8 cellular contexts compared by ENCODE assay signal in the genomic region with DNA sequence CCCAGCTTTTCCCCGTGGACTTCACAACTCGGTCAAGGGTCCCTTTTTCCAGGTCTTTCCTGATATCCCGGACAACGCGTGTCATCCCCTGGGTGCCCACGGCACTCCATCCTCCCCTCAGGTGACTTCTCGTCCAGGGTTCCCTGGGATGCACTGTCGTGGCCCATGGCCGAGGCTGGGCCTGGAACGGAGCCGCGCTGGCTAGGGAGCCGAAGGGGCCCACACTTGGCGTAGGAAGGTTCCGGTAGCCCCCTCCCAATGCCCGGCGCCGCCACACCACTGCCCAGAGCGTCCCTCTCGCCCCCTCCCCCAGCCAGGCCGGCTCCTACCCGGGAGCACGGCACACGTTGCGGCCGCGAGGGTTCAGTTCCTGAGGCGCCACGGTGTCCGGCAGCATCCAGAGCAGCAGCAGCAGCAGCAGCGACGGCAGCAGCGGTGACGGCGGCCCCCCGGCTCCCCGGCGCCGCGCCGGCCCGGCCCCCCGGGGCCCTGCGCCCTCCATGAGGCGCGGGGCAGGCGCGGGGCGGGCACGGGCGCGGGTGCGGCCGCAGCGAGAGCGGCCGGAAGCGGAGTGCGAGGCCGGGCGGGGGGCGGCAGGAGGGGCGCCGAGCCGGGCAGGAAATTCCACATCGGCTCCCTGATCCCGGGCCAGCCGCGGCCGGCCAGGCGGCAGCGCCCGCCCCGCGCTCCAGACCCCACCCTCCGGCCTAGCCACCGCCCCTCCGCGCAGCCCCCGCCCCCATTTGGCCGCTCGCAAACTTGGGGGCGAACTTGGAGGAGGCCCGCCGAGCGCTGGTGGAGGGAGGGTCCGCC. TPM values are rescaled to one million over a fixed set of nuclear protein-coding genes. Genes with fewer than 3 reads are reported as not detected.
DNase-seq lines count a peak whose midpoint lies in the region; ATAC-seq, FAIRE-seq and TF ChIP-seq lines count a peak whose summit lies in the region.

A gene with protein sequence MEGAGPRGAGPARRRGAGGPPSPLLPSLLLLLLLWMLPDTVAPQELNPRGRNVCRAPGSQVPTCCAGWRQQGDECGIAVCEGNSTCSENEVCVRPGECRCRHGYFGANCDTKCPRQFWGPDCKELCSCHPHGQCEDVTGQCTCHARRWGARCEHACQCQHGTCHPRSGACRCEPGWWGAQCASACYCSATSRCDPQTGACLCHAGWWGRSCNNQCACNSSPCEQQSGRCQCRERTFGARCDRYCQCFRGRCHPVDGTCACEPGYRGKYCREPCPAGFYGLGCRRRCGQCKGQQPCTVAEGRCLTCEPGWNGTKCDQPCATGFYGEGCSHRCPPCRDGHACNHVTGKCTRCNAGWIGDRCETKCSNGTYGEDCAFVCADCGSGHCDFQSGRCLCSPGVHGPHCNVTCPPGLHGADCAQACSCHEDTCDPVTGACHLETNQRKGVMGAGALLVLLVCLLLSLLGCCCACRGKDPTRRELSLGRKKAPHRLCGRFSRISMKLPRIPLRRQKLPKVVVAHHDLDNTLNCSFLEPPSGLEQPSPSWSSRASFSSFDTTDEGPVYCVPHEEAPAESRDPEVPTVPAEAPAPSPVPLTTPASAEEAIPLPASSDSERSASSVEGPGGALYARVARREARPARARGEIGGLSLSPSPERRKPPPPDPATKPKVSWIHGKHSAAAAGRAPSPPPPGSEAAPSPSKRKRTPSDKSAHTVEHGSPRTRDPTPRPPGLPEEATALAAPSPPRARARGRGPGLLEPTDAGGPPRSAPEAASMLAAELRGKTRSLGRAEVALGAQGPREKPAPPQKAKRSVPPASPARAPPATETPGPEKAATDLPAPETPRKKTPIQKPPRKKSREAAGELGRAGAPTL (minus strand): TSS at position 573 of the 813 bp plus-strand sequence. CDS start 71 bp downstream, at position 502.

- H3K27me3 ChIP-seq in WERI-Rb-1 (ENCODE audit: insufficient read depth, low read depth, severe bottlenecking) = no peaks in the 10 kb centered on the region
- H3K27me3 ChIP-seq in pancreas = no peaks in the 10 kb centered on the region

- H3K4me3 ChIP-seq in WERI-Rb-1 (ENCODE audit: low read depth, low read length) = peak within 1 kb of the TSS; percentile 66
- H3K4me3 ChIP-seq in pancreas = peak within 1 kb of the TSS in 3 of 4 donors; percentile 14 to 49 (median 36)

- WGBS in pancreas, 2 donors = 1 to 5% methylated on average over 32 to 87 of the region's 87 CpGs

- H3K9me3 ChIP-seq in WERI-Rb-1 (ENCODE audit: severe bottlenecking) (no peaks in the 10 kb centered on the region), pancreas (no peaks in the 10 kb centered on the region)

- intact Hi-C loops in pancreas (cut with DNase I) = no loop called here

- peaks cover 22% of the 10 kb centered on the region for H3K27me3 Mint-ChIP-seq in glutamatergic neuron (ENCODE audit: unreplicated experiment)

- no peak for FAIRE-seq in pancreas (lab: Jason Lieb, UNC)

- peaks cover 0 to 4% (median 3%) of the 10 kb centered on the region in 3 donors for H3K4me1 ChIP-seq in pancreas

- peak; percentile 27 for DNase-seq in NCI-H146 (lab: John Stamatoyannopoulos, UW)
- no peak for DNase-seq in NCI-H146 treated with DMSO at 0.1 percent for 48 hours (lab: John Stamatoyannopoulos, UW; ENCODE audit: unreplicated experiment)
- DNase-seq in WERI-Rb-1 = peak; percentile 69
- DNase-seq in glutamatergic neuron = peak; percentile 58
- DNase-seq in pancreas = peak in 3 of 6 donors; percentile 51 to 73 (median 68)
- no peak for DNase-seq in NCI-H524 treated with DMSO at 0.1 percent for 48 hours (lab: John Stamatoyannopoulos, UW)

- no peak for TF ChIP-seq CTCF in WERI-Rb-1 (IDR thresholded peaks at IDR 0.05; ENCODE audit: low read depth, low read length)
- TF ChIP-seq CTCF in glutamatergic neuron (IDR thresholded peaks at IDR 0.05; ENCODE audit: partially characterized antibody, unreplicated experiment) = no peak
- no peak for TF ChIP-seq CTCF in pancreas (IDR thresholded peaks at IDR 0.05)

- H3K4me3 Mint-ChIP-seq in glutamatergic neuron (ENCODE audit: unreplicated experiment) = peak within 1 kb of the TSS; percentile 87

- H3K4me1 Mint-ChIP-seq in glutamatergic neuron (ENCODE audit: low read depth, unreplicated experiment) = peaks cover 8% of the 10 kb centered on the region

- H3K9me3 Mint-ChIP-seq in glutamatergic neuron (ENCODE audit: unreplicated experiment) = peaks cover 6% of the 10 kb centered on the region

- H3K36me3 ChIP-seq in WERI-Rb-1 (peaks cover 8% of the 10 kb centered on the region), pancreas (peaks cover 0 to 7% (median 0%) of the 10 kb centered on the region in 3 donors)

- H3K27ac ChIP-seq in WERI-Rb-1 = peak within 1 kb of the TSS; percentile 65
- H3K27ac ChIP-seq in pancreas = no peak within 1 kb of the TSS

- no peaks in the 10 kb centered on the region for H3K36me3 Mint-ChIP-seq in glutamatergic neuron (ENCODE audit: unreplicated experiment)

- H3K27ac Mint-ChIP-seq in glutamatergic neuron (ENCODE audit: unreplicated experiment) = no peak within 1 kb of the TSS

- ATAC-seq in pancreas = peak; percentile 18 to 71 (median 60)
- no peak for ATAC-seq in GM18870 (IDR thresholded peaks at IDR 0.05; ENCODE audit: unreplicated experiment)
- no peak for ATAC-seq in HG03175 (IDR thresholded peaks at IDR 0.05; ENCODE audit: unreplicated experiment)

RNA-seq across cellular contexts. Expression of the gene that starts here (rescaled TPM):
- 3.4 TPM for total RNA-seq in glutamatergic neuron (ENCODE audit: unreplicated experiment)
- total RNA-seq in pancreas = 1 to 10 TPM; 1.1 to 5.2 (median 1.8) TPM
- polyA plus RNA-seq in pancreas = 1 to 10 TPM; 1.2 TPM

Comparison
In these comparisons a context has a peak if more than half of its experiments do, and no peak if none do; other contexts are left out.
1. DNase-seq: peak in NCI-H146 (single experiment), WERI-Rb-1 (single experiment) and glutamatergic neuron (single experiment); none in NCI-H146 treated with DMSO at 0.1 percent for 48 hours (single experiment) and NCI-H524 treated with DMSO at 0.1 percent for 48 hours (single experiment).
2. ATAC-seq: peak in pancreas (4 of 4); none in GM18870 (single experiment) and HG03175 (single experiment).